ENCODE assay signal across 1 cellular context in the genomic region with DNA sequence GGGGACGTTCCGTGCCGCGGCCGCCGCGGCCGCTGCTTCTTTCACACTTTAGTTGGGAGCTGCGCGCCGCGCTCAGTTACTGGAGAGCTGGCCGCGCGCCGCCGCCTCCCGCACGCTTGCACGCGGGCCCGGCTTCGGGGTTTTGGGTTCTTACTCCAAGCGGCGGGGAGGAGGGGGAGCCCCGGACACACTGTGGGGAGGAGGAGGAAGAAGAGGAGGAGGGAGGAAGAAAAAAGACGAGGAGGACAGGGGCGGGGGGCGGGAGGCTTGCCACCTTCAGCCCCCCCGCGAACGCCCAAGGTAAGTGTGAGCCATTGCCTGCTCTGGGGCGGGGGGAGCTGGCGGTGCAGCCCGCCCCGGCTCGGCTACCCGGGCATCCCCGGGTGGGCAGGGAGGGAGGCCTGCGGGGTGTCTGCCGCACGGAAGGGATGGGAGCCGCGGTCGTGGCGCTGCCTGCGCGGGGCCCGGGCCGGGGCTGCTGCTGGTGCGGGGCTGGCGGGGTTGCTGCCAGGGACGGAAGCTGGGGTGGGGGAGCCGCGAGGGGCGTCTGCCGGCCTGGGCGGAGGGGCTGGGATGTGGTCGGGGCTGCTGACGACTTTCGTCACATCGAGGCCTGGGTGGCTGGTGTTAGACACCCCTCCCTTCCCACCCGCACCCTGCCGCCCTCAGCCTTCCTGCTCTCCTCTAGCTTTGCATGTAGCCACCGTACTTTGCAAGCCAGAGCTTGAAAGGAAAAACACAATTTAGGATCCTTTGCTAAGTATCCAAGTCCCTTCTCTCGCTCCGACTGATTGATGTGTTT.
TF ChIP-seq lines count a peak whose summit lies in the region.

No MANE protein-coding gene starts in this region.

TF ChIP-seq in K562, 482 proteins besides CTCF, POLR2A, EP300 and RAD21 (continued from another document and continues in another):
- TF ChIP-seq, protein P1, sequence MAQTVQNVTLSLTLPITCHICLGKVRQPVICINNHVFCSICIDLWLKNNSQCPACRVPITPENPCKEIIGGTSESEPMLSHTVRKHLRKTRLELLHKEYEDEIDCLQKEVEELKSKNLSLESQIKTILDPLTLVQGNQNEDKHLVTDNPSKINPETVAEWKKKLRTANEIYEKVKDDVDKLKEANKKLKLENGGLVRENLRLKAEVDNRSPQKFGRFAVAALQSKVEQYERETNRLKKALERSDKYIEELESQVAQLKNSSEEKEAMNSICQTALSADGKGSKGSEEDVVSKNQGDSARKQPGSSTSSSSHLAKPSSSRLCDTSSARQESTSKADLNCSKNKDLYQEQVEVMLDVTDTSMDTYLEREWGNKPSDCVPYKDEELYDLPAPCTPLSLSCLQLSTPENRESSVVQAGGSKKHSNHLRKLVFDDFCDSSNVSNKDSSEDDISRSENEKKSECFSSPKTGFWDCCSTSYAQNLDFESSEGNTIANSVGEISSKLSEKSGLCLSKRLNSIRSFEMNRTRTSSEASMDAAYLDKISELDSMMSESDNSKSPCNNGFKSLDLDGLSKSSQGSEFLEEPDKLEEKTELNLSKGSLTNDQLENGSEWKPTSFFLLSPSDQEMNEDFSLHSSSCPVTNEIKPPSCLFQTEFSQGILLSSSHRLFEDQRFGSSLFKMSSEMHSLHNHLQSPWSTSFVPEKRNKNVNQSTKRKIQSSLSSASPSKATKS (CRISPR knock-in tag; IDR thresholded peaks at IDR 0.05), result no peak
- TF ChIP-seq ZNF586 (CRISPR knock-in tag; conservative IDR thresholded peaks at IDR 0.05), result no peak
- TF ChIP-seq ZNF79 (CRISPR knock-in tag; IDR thresholded peaks at IDR 0.05; ENCODE audit: low read depth), result no peak
- no peak for TF ChIP-seq GATA2 (CRISPR knock-in tag; IDR thresholded peaks at IDR 0.05)
- TF ChIP-seq NR2C1 (IDR thresholded peaks at IDR 0.05), result no peak
- no peak for TF ChIP-seq NR2C1 (tag; IDR thresholded peaks at IDR 0.05)
- TF ChIP-seq NR3C1 (CRISPR knock-in tag; IDR thresholded peaks at IDR 0.05), result no peak
- TF ChIP-seq ZNF263 (CRISPR knock-in tag; IDR thresholded peaks at IDR 0.05; ENCODE audit: borderline replicate concordance), result peak; percentile 35
- TF ChIP-seq ETV1 (tag; conservative IDR thresholded peaks at IDR 0.05; ENCODE audit: low read depth), result no peak
- TF ChIP-seq CHD2 (IDR thresholded peaks at IDR 0.05; ENCODE audit: low read depth, low read length), result no peak
- no peak for TF ChIP-seq HNRNPL (IDR thresholded peaks at IDR 0.05; ENCODE audit: low read depth, low read length)
- TF ChIP-seq L3MBTL2 (IDR thresholded peaks at IDR 0.05), result peak; percentile 47; the same call in 1 of the 2 replicates
- no peak for TF ChIP-seq TEAD2 (tag; IDR thresholded peaks at IDR 0.05)
- no peak for TF ChIP-seq MBD2 (IDR thresholded peaks at IDR 0.05; ENCODE audit: borderline replicate concordance, low read depth)
- TF ChIP-seq POU5F1 (IDR thresholded peaks at IDR 0.05; ENCODE audit: borderline replicate concordance, low read depth, low read length, partially characterized antibody), result no peak
- TF ChIP-seq, protein P2, sequence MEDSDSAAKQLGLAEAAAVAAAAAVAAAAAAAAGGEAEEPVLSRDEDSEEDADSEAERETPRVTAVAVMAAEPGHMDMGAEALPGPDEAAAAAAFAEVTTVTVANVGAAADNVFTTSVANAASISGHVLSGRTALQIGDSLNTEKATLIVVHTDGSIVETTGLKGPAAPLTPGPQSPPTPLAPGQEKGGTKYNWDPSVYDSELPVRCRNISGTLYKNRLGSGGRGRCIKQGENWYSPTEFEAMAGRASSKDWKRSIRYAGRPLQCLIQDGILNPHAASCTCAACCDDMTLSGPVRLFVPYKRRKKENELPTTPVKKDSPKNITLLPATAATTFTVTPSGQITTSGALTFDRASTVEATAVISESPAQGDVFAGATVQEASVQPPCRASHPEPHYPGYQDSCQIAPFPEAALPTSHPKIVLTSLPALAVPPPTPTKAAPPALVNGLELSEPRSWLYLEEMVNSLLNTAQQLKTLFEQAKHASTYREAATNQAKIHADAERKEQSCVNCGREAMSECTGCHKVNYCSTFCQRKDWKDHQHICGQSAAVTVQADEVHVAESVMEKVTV (CRISPR knock-in tag; IDR thresholded peaks at IDR 0.05), result no peak
- TF ChIP-seq, protein P3, sequence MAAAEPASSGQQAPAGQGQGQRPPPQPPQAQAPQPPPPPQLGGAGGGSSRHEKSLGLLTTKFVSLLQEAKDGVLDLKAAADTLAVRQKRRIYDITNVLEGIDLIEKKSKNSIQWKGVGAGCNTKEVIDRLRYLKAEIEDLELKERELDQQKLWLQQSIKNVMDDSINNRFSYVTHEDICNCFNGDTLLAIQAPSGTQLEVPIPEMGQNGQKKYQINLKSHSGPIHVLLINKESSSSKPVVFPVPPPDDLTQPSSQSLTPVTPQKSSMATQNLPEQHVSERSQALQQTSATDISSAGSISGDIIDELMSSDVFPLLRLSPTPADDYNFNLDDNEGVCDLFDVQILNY (CRISPR knock-in tag; IDR thresholded peaks at IDR 0.05), result no peak
- TF ChIP-seq, protein P4, sequence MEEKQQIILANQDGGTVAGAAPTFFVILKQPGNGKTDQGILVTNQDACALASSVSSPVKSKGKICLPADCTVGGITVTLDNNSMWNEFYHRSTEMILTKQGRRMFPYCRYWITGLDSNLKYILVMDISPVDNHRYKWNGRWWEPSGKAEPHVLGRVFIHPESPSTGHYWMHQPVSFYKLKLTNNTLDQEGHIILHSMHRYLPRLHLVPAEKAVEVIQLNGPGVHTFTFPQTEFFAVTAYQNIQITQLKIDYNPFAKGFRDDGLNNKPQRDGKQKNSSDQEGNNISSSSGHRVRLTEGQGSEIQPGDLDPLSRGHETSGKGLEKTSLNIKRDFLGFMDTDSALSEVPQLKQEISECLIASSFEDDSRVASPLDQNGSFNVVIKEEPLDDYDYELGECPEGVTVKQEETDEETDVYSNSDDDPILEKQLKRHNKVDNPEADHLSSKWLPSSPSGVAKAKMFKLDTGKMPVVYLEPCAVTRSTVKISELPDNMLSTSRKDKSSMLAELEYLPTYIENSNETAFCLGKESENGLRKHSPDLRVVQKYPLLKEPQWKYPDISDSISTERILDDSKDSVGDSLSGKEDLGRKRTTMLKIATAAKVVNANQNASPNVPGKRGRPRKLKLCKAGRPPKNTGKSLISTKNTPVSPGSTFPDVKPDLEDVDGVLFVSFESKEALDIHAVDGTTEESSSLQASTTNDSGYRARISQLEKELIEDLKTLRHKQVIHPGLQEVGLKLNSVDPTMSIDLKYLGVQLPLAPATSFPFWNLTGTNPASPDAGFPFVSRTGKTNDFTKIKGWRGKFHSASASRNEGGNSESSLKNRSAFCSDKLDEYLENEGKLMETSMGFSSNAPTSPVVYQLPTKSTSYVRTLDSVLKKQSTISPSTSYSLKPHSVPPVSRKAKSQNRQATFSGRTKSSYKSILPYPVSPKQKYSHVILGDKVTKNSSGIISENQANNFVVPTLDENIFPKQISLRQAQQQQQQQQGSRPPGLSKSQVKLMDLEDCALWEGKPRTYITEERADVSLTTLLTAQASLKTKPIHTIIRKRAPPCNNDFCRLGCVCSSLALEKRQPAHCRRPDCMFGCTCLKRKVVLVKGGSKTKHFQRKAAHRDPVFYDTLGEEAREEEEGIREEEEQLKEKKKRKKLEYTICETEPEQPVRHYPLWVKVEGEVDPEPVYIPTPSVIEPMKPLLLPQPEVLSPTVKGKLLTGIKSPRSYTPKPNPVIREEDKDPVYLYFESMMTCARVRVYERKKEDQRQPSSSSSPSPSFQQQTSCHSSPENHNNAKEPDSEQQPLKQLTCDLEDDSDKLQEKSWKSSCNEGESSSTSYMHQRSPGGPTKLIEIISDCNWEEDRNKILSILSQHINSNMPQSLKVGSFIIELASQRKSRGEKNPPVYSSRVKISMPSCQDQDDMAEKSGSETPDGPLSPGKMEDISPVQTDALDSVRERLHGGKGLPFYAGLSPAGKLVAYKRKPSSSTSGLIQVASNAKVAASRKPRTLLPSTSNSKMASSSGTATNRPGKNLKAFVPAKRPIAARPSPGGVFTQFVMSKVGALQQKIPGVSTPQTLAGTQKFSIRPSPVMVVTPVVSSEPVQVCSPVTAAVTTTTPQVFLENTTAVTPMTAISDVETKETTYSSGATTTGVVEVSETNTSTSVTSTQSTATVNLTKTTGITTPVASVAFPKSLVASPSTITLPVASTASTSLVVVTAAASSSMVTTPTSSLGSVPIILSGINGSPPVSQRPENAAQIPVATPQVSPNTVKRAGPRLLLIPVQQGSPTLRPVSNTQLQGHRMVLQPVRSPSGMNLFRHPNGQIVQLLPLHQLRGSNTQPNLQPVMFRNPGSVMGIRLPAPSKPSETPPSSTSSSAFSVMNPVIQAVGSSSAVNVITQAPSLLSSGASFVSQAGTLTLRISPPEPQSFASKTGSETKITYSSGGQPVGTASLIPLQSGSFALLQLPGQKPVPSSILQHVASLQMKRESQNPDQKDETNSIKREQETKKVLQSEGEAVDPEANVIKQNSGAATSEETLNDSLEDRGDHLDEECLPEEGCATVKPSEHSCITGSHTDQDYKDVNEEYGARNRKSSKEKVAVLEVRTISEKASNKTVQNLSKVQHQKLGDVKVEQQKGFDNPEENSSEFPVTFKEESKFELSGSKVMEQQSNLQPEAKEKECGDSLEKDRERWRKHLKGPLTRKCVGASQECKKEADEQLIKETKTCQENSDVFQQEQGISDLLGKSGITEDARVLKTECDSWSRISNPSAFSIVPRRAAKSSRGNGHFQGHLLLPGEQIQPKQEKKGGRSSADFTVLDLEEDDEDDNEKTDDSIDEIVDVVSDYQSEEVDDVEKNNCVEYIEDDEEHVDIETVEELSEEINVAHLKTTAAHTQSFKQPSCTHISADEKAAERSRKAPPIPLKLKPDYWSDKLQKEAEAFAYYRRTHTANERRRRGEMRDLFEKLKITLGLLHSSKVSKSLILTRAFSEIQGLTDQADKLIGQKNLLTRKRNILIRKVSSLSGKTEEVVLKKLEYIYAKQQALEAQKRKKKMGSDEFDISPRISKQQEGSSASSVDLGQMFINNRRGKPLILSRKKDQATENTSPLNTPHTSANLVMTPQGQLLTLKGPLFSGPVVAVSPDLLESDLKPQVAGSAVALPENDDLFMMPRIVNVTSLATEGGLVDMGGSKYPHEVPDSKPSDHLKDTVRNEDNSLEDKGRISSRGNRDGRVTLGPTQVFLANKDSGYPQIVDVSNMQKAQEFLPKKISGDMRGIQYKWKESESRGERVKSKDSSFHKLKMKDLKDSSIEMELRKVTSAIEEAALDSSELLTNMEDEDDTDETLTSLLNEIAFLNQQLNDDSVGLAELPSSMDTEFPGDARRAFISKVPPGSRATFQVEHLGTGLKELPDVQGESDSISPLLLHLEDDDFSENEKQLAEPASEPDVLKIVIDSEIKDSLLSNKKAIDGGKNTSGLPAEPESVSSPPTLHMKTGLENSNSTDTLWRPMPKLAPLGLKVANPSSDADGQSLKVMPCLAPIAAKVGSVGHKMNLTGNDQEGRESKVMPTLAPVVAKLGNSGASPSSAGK (IDR thresholded peaks at IDR 0.05), result 0 out of 2 replicates have a peak, but pooled peaks have one; percentile 33
- TF ChIP-seq FOXK2 (conservative IDR thresholded peaks at IDR 0.05 in 1 of 2, IDR thresholded peaks at IDR 0.05 in 1 of 2; ENCODE audit: low read depth in 2 of 2), result no peak
- TF ChIP-seq, protein P5, sequence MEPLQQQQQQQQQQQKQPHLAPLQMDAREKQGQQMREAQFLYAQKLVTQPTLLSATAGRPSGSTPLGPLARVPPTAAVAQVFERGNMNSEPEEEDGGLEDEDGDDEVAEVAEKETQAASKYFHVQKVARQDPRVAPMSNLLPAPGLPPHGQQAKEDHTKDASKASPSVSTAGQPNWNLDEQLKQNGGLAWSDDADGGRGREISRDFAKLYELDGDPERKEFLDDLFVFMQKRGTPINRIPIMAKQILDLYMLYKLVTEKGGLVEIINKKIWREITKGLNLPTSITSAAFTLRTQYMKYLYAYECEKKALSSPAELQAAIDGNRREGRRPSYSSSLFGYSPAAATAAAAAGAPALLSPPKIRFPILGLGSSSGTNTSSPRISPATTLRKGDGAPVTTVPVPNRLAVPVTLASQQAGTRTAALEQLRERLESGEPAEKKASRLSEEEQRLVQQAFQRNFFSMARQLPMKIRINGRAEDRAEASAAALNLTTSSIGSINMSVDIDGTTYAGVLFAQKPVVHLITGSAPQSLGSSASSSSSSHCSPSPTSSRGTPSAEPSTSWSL (CRISPR knock-in tag; IDR thresholded peaks at IDR 0.05; ENCODE audit: borderline replicate concordance), result no peak
- TF ChIP-seq SRF (CRISPR knock-in tag; IDR thresholded peaks at IDR 0.05), result no peak
- no peak for TF ChIP-seq BCOR (IDR thresholded peaks at IDR 0.05)
- TF ChIP-seq NFE2 (IDR thresholded peaks at IDR 0.05; ENCODE audit: low read depth), result no peak
- TF ChIP-seq EZH2 (IDR thresholded peaks at IDR 0.05; ENCODE audit: borderline replicate concordance, low read depth, low read length), result no peak
- TF ChIP-seq TRIM28 (IDR thresholded peaks at IDR 0.05), result no peak
- TF ChIP-seq ZNF146 (CRISPR knock-in tag; IDR thresholded peaks at IDR 0.05; ENCODE audit: unreplicated experiment), result no peak
- TF ChIP-seq, protein P6, sequence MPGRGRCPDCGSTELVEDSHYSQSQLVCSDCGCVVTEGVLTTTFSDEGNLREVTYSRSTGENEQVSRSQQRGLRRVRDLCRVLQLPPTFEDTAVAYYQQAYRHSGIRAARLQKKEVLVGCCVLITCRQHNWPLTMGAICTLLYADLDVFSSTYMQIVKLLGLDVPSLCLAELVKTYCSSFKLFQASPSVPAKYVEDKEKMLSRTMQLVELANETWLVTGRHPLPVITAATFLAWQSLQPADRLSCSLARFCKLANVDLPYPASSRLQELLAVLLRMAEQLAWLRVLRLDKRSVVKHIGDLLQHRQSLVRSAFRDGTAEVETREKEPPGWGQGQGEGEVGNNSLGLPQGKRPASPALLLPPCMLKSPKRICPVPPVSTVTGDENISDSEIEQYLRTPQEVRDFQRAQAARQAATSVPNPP (IDR thresholded peaks at IDR 0.05; ENCODE audit: borderline replicate concordance, insufficient read depth, insufficient read length), result no peak
- TF ChIP-seq, protein P7, sequence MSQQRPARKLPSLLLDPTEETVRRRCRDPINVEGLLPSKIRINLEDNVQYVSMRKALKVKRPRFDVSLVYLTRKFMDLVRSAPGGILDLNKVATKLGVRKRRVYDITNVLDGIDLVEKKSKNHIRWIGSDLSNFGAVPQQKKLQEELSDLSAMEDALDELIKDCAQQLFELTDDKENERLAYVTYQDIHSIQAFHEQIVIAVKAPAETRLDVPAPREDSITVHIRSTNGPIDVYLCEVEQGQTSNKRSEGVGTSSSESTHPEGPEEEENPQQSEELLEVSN (IDR thresholded peaks at IDR 0.05; ENCODE audit: borderline replicate concordance in 1 of 2, extremely low read depth in 1 of 2, insufficient read depth in 1 of 2, insufficient read length in 1 of 2, low read depth in 1 of 2, low read length in 1 of 2, poor library complexity in 1 of 2, severe bottlenecking in 1 of 2), result peak in 1 of 2 experiments; percentile 65
- TF ChIP-seq, protein P8, sequence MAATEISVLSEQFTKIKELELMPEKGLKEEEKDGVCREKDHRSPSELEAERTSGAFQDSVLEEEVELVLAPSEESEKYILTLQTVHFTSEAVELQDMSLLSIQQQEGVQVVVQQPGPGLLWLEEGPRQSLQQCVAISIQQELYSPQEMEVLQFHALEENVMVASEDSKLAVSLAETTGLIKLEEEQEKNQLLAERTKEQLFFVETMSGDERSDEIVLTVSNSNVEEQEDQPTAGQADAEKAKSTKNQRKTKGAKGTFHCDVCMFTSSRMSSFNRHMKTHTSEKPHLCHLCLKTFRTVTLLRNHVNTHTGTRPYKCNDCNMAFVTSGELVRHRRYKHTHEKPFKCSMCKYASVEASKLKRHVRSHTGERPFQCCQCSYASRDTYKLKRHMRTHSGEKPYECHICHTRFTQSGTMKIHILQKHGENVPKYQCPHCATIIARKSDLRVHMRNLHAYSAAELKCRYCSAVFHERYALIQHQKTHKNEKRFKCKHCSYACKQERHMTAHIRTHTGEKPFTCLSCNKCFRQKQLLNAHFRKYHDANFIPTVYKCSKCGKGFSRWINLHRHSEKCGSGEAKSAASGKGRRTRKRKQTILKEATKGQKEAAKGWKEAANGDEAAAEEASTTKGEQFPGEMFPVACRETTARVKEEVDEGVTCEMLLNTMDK (IDR thresholded peaks at IDR 0.05; ENCODE audit: borderline replicate concordance, insufficient read depth, low read depth, low read length, poor library complexity, severe bottlenecking), result no peak
- TF ChIP-seq DIDO1 (tag; IDR thresholded peaks at IDR 0.05; ENCODE audit: low read depth), result no peak
